ENCODE assay signal across 1 cellular context in the genomic region with DNA sequence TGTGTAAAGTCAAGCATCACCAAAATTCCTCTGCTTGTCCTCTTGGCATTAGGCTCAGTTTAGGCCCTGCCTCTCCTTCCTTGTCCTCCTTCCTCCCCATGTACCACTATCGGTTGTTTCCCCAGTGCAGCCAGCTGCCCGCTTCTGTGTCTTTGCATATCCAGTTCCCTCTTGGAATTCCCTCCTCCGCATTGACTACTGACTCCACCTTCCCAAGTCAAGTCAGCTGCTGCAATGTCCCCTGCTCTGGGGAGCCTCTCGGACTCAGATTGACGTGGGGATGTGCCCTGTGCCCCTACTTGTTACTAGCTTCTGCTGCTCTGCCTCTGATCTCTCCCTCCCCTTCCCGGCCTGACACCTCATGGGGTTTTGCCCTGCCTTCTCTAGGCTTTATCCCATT.
TF ChIP-seq lines count a peak whose summit lies in the region.

No MANE protein-coding gene starts in this region.

TF ChIP-seq in HepG2, 621 proteins besides CTCF, POLR2A, EP300 and RAD21:
- TF ChIP-seq, protein P1, sequence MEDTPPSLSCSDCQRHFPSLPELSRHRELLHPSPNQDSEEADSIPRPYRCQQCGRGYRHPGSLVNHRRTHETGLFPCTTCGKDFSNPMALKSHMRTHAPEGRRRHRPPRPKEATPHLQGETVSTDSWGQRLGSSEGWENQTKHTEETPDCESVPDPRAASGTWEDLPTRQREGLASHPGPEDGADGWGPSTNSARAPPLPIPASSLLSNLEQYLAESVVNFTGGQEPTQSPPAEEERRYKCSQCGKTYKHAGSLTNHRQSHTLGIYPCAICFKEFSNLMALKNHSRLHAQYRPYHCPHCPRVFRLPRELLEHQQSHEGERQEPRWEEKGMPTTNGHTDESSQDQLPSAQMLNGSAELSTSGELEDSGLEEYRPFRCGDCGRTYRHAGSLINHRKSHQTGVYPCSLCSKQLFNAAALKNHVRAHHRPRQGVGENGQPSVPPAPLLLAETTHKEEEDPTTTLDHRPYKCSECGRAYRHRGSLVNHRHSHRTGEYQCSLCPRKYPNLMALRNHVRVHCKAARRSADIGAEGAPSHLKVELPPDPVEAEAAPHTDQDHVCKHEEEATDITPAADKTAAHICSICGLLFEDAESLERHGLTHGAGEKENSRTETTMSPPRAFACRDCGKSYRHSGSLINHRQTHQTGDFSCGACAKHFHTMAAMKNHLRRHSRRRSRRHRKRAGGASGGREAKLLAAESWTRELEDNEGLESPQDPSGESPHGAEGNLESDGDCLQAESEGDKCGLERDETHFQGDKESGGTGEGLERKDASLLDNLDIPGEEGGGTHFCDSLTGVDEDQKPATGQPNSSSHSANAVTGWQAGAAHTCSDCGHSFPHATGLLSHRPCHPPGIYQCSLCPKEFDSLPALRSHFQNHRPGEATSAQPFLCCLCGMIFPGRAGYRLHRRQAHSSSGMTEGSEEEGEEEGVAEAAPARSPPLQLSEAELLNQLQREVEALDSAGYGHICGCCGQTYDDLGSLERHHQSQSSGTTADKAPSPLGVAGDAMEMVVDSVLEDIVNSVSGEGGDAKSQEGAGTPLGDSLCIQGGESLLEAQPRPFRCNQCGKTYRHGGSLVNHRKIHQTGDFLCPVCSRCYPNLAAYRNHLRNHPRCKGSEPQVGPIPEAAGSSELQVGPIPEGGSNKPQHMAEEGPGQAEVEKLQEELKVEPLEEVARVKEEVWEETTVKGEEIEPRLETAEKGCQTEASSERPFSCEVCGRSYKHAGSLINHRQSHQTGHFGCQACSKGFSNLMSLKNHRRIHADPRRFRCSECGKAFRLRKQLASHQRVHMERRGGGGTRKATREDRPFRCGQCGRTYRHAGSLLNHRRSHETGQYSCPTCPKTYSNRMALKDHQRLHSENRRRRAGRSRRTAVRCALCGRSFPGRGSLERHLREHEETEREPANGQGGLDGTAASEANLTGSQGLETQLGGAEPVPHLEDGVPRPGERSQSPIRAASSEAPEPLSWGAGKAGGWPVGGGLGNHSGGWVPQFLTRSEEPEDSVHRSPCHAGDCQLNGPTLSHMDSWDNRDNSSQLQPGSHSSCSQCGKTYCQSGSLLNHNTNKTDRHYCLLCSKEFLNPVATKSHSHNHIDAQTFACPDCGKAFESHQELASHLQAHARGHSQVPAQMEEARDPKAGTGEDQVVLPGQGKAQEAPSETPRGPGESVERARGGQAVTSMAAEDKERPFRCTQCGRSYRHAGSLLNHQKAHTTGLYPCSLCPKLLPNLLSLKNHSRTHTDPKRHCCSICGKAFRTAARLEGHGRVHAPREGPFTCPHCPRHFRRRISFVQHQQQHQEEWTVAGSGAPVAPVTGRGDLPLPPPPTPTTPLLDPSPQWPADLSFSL (CRISPR knock-in tag; IDR thresholded peaks at IDR 0.05): no peak
- TF ChIP-seq SAFB2 (CRISPR knock-in tag; IDR thresholded peaks at IDR 0.05; ENCODE audit: borderline replicate concordance, low read depth): no peak
- no peak for TF ChIP-seq ZC3H13 (CRISPR knock-in tag; IDR thresholded peaks at IDR 0.05)
- TF ChIP-seq ZNF430 (CRISPR knock-in tag; IDR thresholded peaks at IDR 0.05): no peak
TF ChIP-seq in HepG2: peak in this region for 0.
